In the genomic region with DNA sequence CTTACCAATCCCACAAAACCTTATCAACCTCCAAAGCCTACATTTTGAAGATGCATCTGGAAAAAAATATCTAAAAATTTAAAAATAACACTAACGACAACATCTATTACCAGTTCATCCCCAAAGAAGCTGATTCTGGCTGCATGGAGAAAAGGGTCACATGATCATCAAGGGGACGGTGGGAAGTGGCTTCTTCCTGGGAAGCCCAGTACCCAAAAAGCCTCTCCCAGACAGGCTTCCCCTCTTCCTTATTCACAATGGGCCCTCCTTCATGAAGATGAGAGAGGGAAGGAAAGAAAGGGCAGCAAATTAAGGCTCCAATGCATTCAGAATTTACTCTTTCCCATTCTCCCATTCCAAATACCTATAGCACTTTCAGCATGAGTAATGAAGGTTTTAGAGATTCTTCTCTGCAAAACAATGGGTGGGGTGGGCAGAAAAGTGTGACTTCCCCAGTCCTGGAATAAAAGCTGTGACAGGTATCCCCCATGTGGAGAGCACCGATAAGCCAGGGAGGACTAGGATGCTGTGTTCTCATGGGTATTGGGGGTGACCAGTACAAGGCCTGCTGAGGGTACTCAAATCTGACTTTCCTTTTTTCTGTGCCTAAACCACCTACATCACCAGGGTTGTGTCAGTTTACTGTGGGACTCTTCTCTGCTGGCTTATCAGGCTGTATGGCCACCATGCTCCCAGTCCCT, we compare ENCODE assay signal across 17 cellular contexts.
DNase-seq lines count a peak whose midpoint lies in the region; ATAC-seq, FAIRE-seq and TF ChIP-seq lines count a peak whose summit lies in the region.
"Had no signal": no experiment of that assay in that cellular context is flagged by ENCODE, and none has a peak within 500 bp of the region (broad histone marks: within the 10 kb centered on the region; RNA-seq: fewer than 3 reads in every experiment).

No MANE protein-coding gene starts in this region.

- peak overlapping the region; percentile 75 for H3K18ac ChIP-seq in mesendoderm (ENCODE audit: low read length)

- peaks cover 10% of the 10 kb centered on the region for H3K36me3 Mint-ChIP-seq in CD4-positive, alpha-beta T cell (ENCODE audit: low read depth)
- no peaks in the 10 kb centered on the region for H3K36me3 Mint-ChIP-seq in mesothelial cell of epicardium

- no peaks in the 10 kb centered on the region for H3K9me1 ChIP-seq in K562 (ENCODE audit: control insufficient read depth, insufficient read depth, low read length)

- H3K4me2 ChIP-seq in K562 (ENCODE audit: insufficient read depth, low read length), result no peak overlapping the region
- no peak overlapping the region for H3K4me2 ChIP-seq in mesendoderm (ENCODE audit: low read length)

- peaks cover 8% of the 10 kb centered on the region; the same call in 1 of the 2 replicates for H4K20me1 ChIP-seq in K562 (replicated peaks; ENCODE audit: control insufficient read depth, insufficient read depth, low read length)

- H3K4me3 ChIP-seq in HUES48 (ENCODE audit: low read depth, low read length) (no peak overlapping the region), K562 (no peak overlapping the region), mesendoderm (ENCODE audit: low read length) (no peak overlapping the region), tibial artery (no peak overlapping the region)
- H3K4me3 ChIP-seq: sigmoid colon, upper lobe of right lung had no signal

- no peaks in the 10 kb centered on the region for H3K9me3 ChIP-seq in CD4-positive, alpha-beta T cell (ENCODE audit: control insufficient read depth, low read length)
- H3K9me3 ChIP-seq in HUES48 (ENCODE audit: control insufficient read depth, insufficient read depth, low read length) (no peaks in the 10 kb centered on the region), K562 (replicated peaks; ENCODE audit: control insufficient read depth, insufficient read depth, low read depth, low read length) (no peaks in the 10 kb centered on the region), tibial artery (no peaks in the 10 kb centered on the region)
- H3K9me3 ChIP-seq: BE2C, sigmoid colon, upper lobe of right lung had no signal

- FAIRE-seq in K562 (lab: Jason Lieb, UNC), result peak; percentile 26
- FAIRE-seq: islet of Langerhans had no signal

- H3K27ac Mint-ChIP-seq in CD4-positive, alpha-beta T cell, result peak overlapping the region; percentile 19
- no peak overlapping the region for H3K27ac Mint-ChIP-seq in mesothelial cell of epicardium
- H3K27ac Mint-ChIP-seq: activated naive CD4-positive, alpha-beta T cell treated with anti-CD3 and anti-CD28 coated beads, Interleukin-2, amount 50 U/mL, for 24 hours had no signal

- H2AK5ac ChIP-seq in mesendoderm (ENCODE audit: low read length), result no peak overlapping the region

- no peak for ATAC-seq in CD4-positive, alpha-beta T cell (ENCODE audit: poor library complexity)
- ATAC-seq in K562, result peak; percentile 40; the same call in 2 of the 3 replicates
- no peak for ATAC-seq in GM18858 (IDR thresholded peaks at IDR 0.05; ENCODE audit: unreplicated experiment)
- ATAC-seq: upper lobe of right lung had no signal

- H2BK15ac ChIP-seq in mesendoderm (replicated peaks; ENCODE audit: low read depth), result no peak overlapping the region

- no peak overlapping the region for H2BK5ac ChIP-seq in mesendoderm (ENCODE audit: low read length)

- no peak overlapping the region for H4K5ac ChIP-seq in mesendoderm (ENCODE audit: low read length)

- no peak overlapping the region for H3K23ac ChIP-seq in mesendoderm (ENCODE audit: low read length)

- CTCF ChIA-PET in CD4-positive, alpha-beta T cell (lab: Charles Lee), result no interaction called here
- CTCF ChIA-PET in K562 (lab: Yijun Ruan, JAX; ENCODE audit: low intra/inter-chr PET ratio), result interaction anchor here (0.6 kb wide), 1 partner anchor 115 kb away, joined by 3 read pairs; no protein-coding TSS in a partner anchor

- 36% methylated on average over 3 of the region's 3 CpGs for WGBS in K562 (ENCODE audit: insufficient coverage, low coverage, missing lambda C conversion rate)
- WGBS in mesendoderm (ENCODE audit: extremely low coverage, insufficient coverage, low lambda C conversion rate), result 88% methylated on average over 1 of the region's 3 CpGs

- no peak overlapping the region for H3K56ac ChIP-seq in mesendoderm (ENCODE audit: low read length)

- H3K79me2 ChIP-seq in K562 (ENCODE audit: control insufficient read depth, insufficient read depth, low read length), result no peaks in the 10 kb centered on the region; the same call in 2 of the 3 replicates
- H3K79me2 ChIP-seq in mesendoderm (ENCODE audit: control insufficient read depth, insufficient read depth, low read length), result no peaks in the 10 kb centered on the region

- H3K36me3 ChIP-seq in HUES48 (ENCODE audit: control insufficient read depth, insufficient read depth, low read length) (no peaks in the 10 kb centered on the region), K562 (ENCODE audit: control insufficient read depth, insufficient read depth, low read length) (no peaks in the 10 kb centered on the region), mesendoderm (ENCODE audit: control insufficient read depth, insufficient read depth, low read length) (no peaks in the 10 kb centered on the region), tibial artery (no peaks in the 10 kb centered on the region)
- H3K36me3 ChIP-seq: BE2C, sigmoid colon, upper lobe of right lung had no signal

- H2AFZ ChIP-seq in K562 (ENCODE audit: low read depth, low read length), result no peak overlapping the region

- DNase-seq in CD4-positive, alpha-beta T cell, result no peak
- DNase-seq in K562 (ENCODE audit: extremely low read depth in 1 of 4, low spot score in 3 of 4), result no peak
- DNase-seq in mesendoderm, result peak; percentile 93
- no peak for DNase-seq in DMS153 treated with DMSO at 0.1 percent for 48 hours (lab: John Stamatoyannopoulos, UW; ENCODE audit: unreplicated experiment)
- no peak for DNase-seq in mesothelial cell of epicardium (ENCODE audit: low spot score in 2 of 2, unreplicated experiment in 2 of 2)
- no peak for DNase-seq in tibial artery
- DNase-seq: BE2C; KBM-7; NCI-H345; sigmoid colon; stimulated activated CD4-positive, alpha-beta T cell treated with anti-CD3 and anti-CD28 coated beads, Interleukin-2, amount 100 ng/mL, for 48 hours; upper lobe of right lung had no signal

- POLR2A ChIA-PET in CD4-positive, alpha-beta T cell (lab: Charles Lee), result no interaction called here
- POLR2A ChIA-PET in K562 (lab: Yijun Ruan, JAX), result interaction anchor here (0.8 to 2.2 kb wide), 3 partner anchors 10 to 89 kb away, joined by 3 to 7 read pairs (median 4); partner anchors contain the start of gene SIK3

- H3K9ac ChIP-seq in HUES48 (ENCODE audit: low read depth, low read length) (no peak overlapping the region), K562 (ENCODE audit: insufficient read depth in 1 of 2, low read depth in 2 of 2, low read length in 2 of 2) (no peak overlapping the region; a peak in 1 of 4 replicates), mesendoderm (ENCODE audit: low read length) (no peak overlapping the region)

- no peaks in the 10 kb centered on the region for H3K27me3 Mint-ChIP-seq in CD4-positive, alpha-beta T cell
- no peaks in the 10 kb centered on the region for H3K27me3 Mint-ChIP-seq in mesothelial cell of epicardium (ENCODE audit: low read depth)
- H3K27me3 Mint-ChIP-seq: activated naive CD4-positive, alpha-beta T cell treated with anti-CD3 and anti-CD28 coated beads, Interleukin-2, amount 50 U/mL, for 24 hours; central memory CD8-positive, alpha-beta T cell had no signal

- no peak overlapping the region for H2BK120ac ChIP-seq in mesendoderm (ENCODE audit: low read depth, low read length)

- H3K4me1 Mint-ChIP-seq in CD4-positive, alpha-beta T cell (ENCODE audit: low read depth), result peaks cover 47% of the 10 kb centered on the region
- no peaks in the 10 kb centered on the region for H3K4me1 Mint-ChIP-seq in mesothelial cell of epicardium

- no peak overlapping the region for H3K4ac ChIP-seq in mesendoderm (ENCODE audit: low read depth, low read length)

- TF ChIP-seq EP300 in K562 (IDR thresholded peaks at IDR 0.05; ENCODE audit: low read length), result no peak

- no peak overlapping the region for H3K4me3 Mint-ChIP-seq in CD4-positive, alpha-beta T cell
- H3K4me3 Mint-ChIP-seq in mesothelial cell of epicardium, result no peak overlapping the region
- H3K4me3 Mint-ChIP-seq: activated naive CD4-positive, alpha-beta T cell treated with anti-CD3 and anti-CD28 coated beads, Interleukin-2, amount 50 U/mL, for 24 hours; central memory CD8-positive, alpha-beta T cell had no signal

- H3K79me1 ChIP-seq in mesendoderm (ENCODE audit: low read length), result peaks cover 5% of the 10 kb centered on the region

- H3K27me3 ChIP-seq in CD4-positive, alpha-beta T cell (ENCODE audit: control insufficient read depth, insufficient read depth, low read length), result no peaks in the 10 kb centered on the region
- H3K27me3 ChIP-seq in HUES48 (ENCODE audit: control insufficient read depth, insufficient read depth, low read length) (no peaks in the 10 kb centered on the region), K562 (ENCODE audit: control insufficient read depth in 2 of 2, insufficient read depth in 2 of 2, low read length in 2 of 2) (no peaks in the 10 kb centered on the region), mesendoderm (ENCODE audit: insufficient read depth, low read length, poor library complexity) (no peaks in the 10 kb centered on the region), tibial artery (no peaks in the 10 kb centered on the region)
- H3K27me3 ChIP-seq: BE2C, sigmoid colon, upper lobe of right lung had no signal

- intact Hi-C loops in CD4-positive, alpha-beta T cell (cut with DNase I, micrococcal nuclease), result no loop called here
- intact Hi-C loops in K562 (cut with micrococcal nuclease), result loop anchor here (5.0 kb wide), 1 partner anchor 87 kb away; the partner anchor contains the start of gene SIK3
- intact Hi-C loops in tibial artery (cut with DNase I; ENCODE audit: low total_unique reads), result no loop called here

- TF ChIP-seq RAD21 in K562 (CRISPR knock-in tag; conservative IDR thresholded peaks at IDR 0.05 in 1 of 2, IDR thresholded peaks at IDR 0.05 in 1 of 2), result no peak

- no peak overlapping the region for H3K27ac ChIP-seq in CD4-positive, alpha-beta T cell (ENCODE audit: low read depth, low read length)
- H3K27ac ChIP-seq in HUES48 (ENCODE audit: low read depth, low read length), result peak overlapping the region; percentile 72
- H3K27ac ChIP-seq in K562 (ENCODE audit: extremely low read depth, low read depth, low read length), result no peak overlapping the region
- H3K27ac ChIP-seq in mesendoderm (ENCODE audit: low read depth, low read length), result peak overlapping the region; percentile 51
- H3K27ac ChIP-seq in tibial artery, result no peak overlapping the region
- H3K27ac ChIP-seq: upper lobe of right lung had no signal

- no TSS peak for BruUV-seq in K562 (replicated peaks; lab: Mats Ljungman, UMichigan)

- H3K9me3 Mint-ChIP-seq in CD4-positive, alpha-beta T cell, result no peaks in the 10 kb centered on the region
- no peaks in the 10 kb centered on the region for H3K9me3 Mint-ChIP-seq in mesothelial cell of epicardium
- H3K9me3 Mint-ChIP-seq: activated naive CD4-positive, alpha-beta T cell treated with anti-CD3 and anti-CD28 coated beads, Interleukin-2, amount 50 U/mL, for 24 hours; central memory CD8-positive, alpha-beta T cell had no signal

- no peak for TF ChIP-seq POLR2A in K562 (conservative IDR thresholded peaks at IDR 0.05)

- H4K8ac ChIP-seq in mesendoderm (ENCODE audit: low read depth, low read length), result no peak overlapping the region

- in situ Hi-C loops in K562 (cut with MboI), result no loop called here

- no peak for TF ChIP-seq CTCF in CD4-positive, alpha-beta T cell (IDR thresholded peaks at IDR 0.05)
- TF ChIP-seq CTCF in K562 (IDR thresholded peaks at IDR 0.05 in 2 of 3, conservative IDR thresholded peaks at IDR 0.05 in 1 of 3; ENCODE audit: insufficient read depth in 2 of 3, low read depth in 1 of 3, low read length in 3 of 3), result no peak
- no peak for TF ChIP-seq CTCF in mesothelial cell of epicardium (IDR thresholded peaks at IDR 0.05; ENCODE audit: unreplicated experiment)
- no peak for TF ChIP-seq CTCF in tibial artery (IDR thresholded peaks at IDR 0.05)

- H3K4me1 ChIP-seq in HUES48 (ENCODE audit: control insufficient read depth, insufficient read depth, low read length) (peaks cover 26% of the 10 kb centered on the region), K562 (replicated peaks in 1 of 2; ENCODE audit: control insufficient read depth in 2 of 2, insufficient read depth in 2 of 2, low read length in 2 of 2) (peaks cover 0 to 3% of the 10 kb centered on the region in 2 experiments; a peak in 1 of 5 replicates), mesendoderm (ENCODE audit: control insufficient read depth, low read depth, low read length) (peaks cover 5% of the 10 kb centered on the region), tibial artery (peaks cover 0 to 26% (median 3%) of the 10 kb centered on the region in 4 donors)
- H3K4me1 ChIP-seq: BE2C, upper lobe of right lung had no signal

Comparison
In these comparisons a context has a peak if more than half of its experiments do, and no peak if none do; other contexts are left out.
1. H3K27ac ChIP-seq: peak in HUES48 (single experiment) and mesendoderm (single experiment); none in CD4-positive, alpha-beta T cell (single experiment), K562 (single experiment) and tibial artery (0 of 2).